Comparison of ENCODE assay signal across 26 cellular contexts in genomic region chr6:166270706-166271375, GRCh38. TPM values are rescaled to one million over a fixed set of nuclear protein-coding genes. Genes with fewer than 3 reads are reported as not detected.
DNase-seq lines count a peak whose midpoint lies in the region; ATAC-seq and TF ChIP-seq lines count a peak whose summit lies in the region.
"Had no signal": no experiment of that assay in that cellular context is flagged by ENCODE, and none has a peak within 500 bp of the region (broad histone marks: within the 10 kb centered on the region; RNA-seq: fewer than 3 reads in every experiment).

No MANE protein-coding gene starts in this region.

- H3K36me3 ChIP-seq in esophagus muscularis mucosa (no peaks in the 10 kb centered on the region), osteoblast (ENCODE audit: insufficient read depth, low read length) (no peaks in the 10 kb centered on the region), hepatocyte (replicated peaks; ENCODE audit: insufficient read depth, low read depth) (no peaks in the 10 kb centered on the region)
- H3K36me3 ChIP-seq: BLaER1 treated with 17β-estradiol and CSF1 and Interleukin-3, amounts not matched to agents 10 nM and 100 nM had no signal

- H3K27ac ChIP-seq in esophagus muscularis mucosa (replicated peaks in 1 of 4) (no peak overlapping the region), osteoblast (ENCODE audit: low read depth, low read length) (no peak overlapping the region), hepatocyte (no peak overlapping the region)
- H3K27ac ChIP-seq: BLaER1 treated with 17β-estradiol and CSF1 and Interleukin-3, amounts not matched to agents 10 nM and 100 nM; C4-2B had no signal

- TF ChIP-seq POLR2A in esophagus muscularis mucosa (IDR thresholded peaks at IDR 0.05; ENCODE audit: low read depth) = no peak

- no peak for TF ChIP-seq EP300 in esophagus muscularis mucosa (IDR thresholded peaks at IDR 0.05)

- H3K9me3 Mint-ChIP-seq in activated T-cell treated with anti-CD3 and anti-CD28 coated beads, Interleukin-2, amount 50 U/mL, for 72 hours = no peaks in the 10 kb centered on the region
- H3K9me3 Mint-ChIP-seq: CD4-positive, alpha-beta T cell; CD8-positive, alpha-beta T cell had no signal

- no peaks in the 10 kb centered on the region for H3K36me3 Mint-ChIP-seq in activated T-cell treated with anti-CD3 and anti-CD28 coated beads, Interleukin-2, amount 50 U/mL, for 72 hours (ENCODE audit: insufficient read depth in 2 of 2)
- H3K36me3 Mint-ChIP-seq: CD8-positive, alpha-beta T cell had no signal

- no peaks in the 10 kb centered on the region for H3K9me2 ChIP-seq in hepatocyte (replicated peaks; ENCODE audit: insufficient read depth)

- peaks cover 14% of the 10 kb centered on the region for H3K27me3 Mint-ChIP-seq in activated T-cell treated with anti-CD3 and anti-CD28 coated beads, Interleukin-2, amount 50 U/mL, for 72 hours (ENCODE audit: low read depth)

- H3K4me2 ChIP-seq in osteoblast (ENCODE audit: insufficient read depth, low read length) (no peak overlapping the region), hepatocyte (no peak overlapping the region)
- H3K4me2 ChIP-seq: BLaER1 treated with 17β-estradiol and CSF1 and Interleukin-3, amounts not matched to agents 10 nM and 100 nM had no signal

- WGBS in esophagus muscularis mucosa = 97% methylated on average over 7 of the region's 10 CpGs
- WGBS in hepatocyte (ENCODE audit: low lambda C conversion rate, missing lambda C conversion rate) = 87% methylated on average over 10 of the region's 10 CpGs

- intact Hi-C loops in esophagus muscularis mucosa (cut with DNase I) = no loop called here

- peaks cover 5% of the 10 kb centered on the region for H3K4me1 Mint-ChIP-seq in activated T-cell treated with anti-CD3 and anti-CD28 coated beads, Interleukin-2, amount 50 U/mL, for 72 hours (ENCODE audit: low read depth)

- H3K9me3 ChIP-seq in esophagus muscularis mucosa (no peaks in the 10 kb centered on the region), osteoblast (ENCODE audit: low read depth, low read length) (no peaks in the 10 kb centered on the region), hepatocyte (ENCODE audit: low read depth) (no peaks in the 10 kb centered on the region)
- H3K9me3 ChIP-seq: BLaER1 treated with 17β-estradiol and CSF1 and Interleukin-3, amounts not matched to agents 10 nM and 100 nM; Caco-2 had no signal

- no peak for ATAC-seq in activated T-cell treated with anti-CD3 and anti-CD28 coated beads, Interleukin-2, amount 50 U/mL, for 72 hours (replicated peaks in 1 of 2)
- ATAC-seq: CD8-positive, alpha-beta T cell; GM12878 had no signal

- TF ChIP-seq CTCF in esophagus muscularis mucosa (IDR thresholded peaks at IDR 0.05) = no peak
- no peak for TF ChIP-seq CTCF in osteoblast (IDR thresholded peaks at IDR 0.05; ENCODE audit: extremely low read depth, low read depth, low read length)
- no peak for TF ChIP-seq CTCF in hepatocyte (IDR thresholded peaks at IDR 0.05; ENCODE audit: poor library complexity)

- H3K27me3 ChIP-seq in esophagus muscularis mucosa (peaks cover 0 to 55% (median 2%) of the 10 kb centered on the region in 4 donors), osteoblast (ENCODE audit: insufficient read depth, low read length) (peaks cover 16% of the 10 kb centered on the region), hepatocyte (peaks cover 27% of the 10 kb centered on the region)
- H3K27me3 ChIP-seq: BLaER1 treated with 17β-estradiol and CSF1 and Interleukin-3, amounts not matched to agents 10 nM and 100 nM had no signal

- H3K27ac Mint-ChIP-seq in activated T-cell treated with anti-CD3 and anti-CD28 coated beads, Interleukin-2, amount 50 U/mL, for 72 hours = no peak overlapping the region
- H3K27ac Mint-ChIP-seq: CD4-positive, alpha-beta T cell; CD8-positive, alpha-beta T cell had no signal

- H3K4me3 ChIP-seq in esophagus muscularis mucosa = no peak overlapping the region
- H3K4me3 ChIP-seq in osteoblast (ENCODE audit: insufficient read depth, low read length) = no peak overlapping the region
- H3K4me3 ChIP-seq in hepatocyte = no peak overlapping the region
- H3K4me3 ChIP-seq: BLaER1 treated with 17β-estradiol and CSF1 and Interleukin-3, amounts not matched to agents 10 nM and 100 nM; GM12878 had no signal

- H3K4me1 ChIP-seq in esophagus muscularis mucosa (peaks cover 0 to 5% (median 4%) of the 10 kb centered on the region in 4 donors), osteoblast (ENCODE audit: insufficient read depth, low read length) (no peaks in the 10 kb centered on the region), hepatocyte (ENCODE audit: insufficient read depth) (no peaks in the 10 kb centered on the region)
- H3K4me1 ChIP-seq: BLaER1 treated with 17β-estradiol and CSF1 and Interleukin-3, amounts not matched to agents 10 nM and 100 nM; Caco-2 had no signal

- DNase-seq in esophagus muscularis mucosa (ENCODE audit: extremely low spot score) (peak; percentile 64), osteoblast (ENCODE audit: insufficient read length, low spot score, missing footprints) (peak; percentile 75), NCI-H345 treated with DMSO at 0.1 percent for 48 hours (lab: John Stamatoyannopoulos, UW; ENCODE audit: unreplicated experiment) (no peak), hepatocyte (ENCODE audit: low spot score) (no peak), NCI-H128 (lab: John Stamatoyannopoulos, UW; ENCODE audit: unreplicated experiment) (no peak)
- peak; percentile 10 for DNase-seq in stimulated activated CD8-positive, alpha-beta memory T cell treated with anti-CD3 and anti-CD28 coated beads, Interleukin-4, amount 100 ng/mL, for 48 hours
- DNase-seq in activated T-cell treated with anti-CD3 and anti-CD28 coated beads, Interleukin-2, amount 50 U/mL, for 72 hours = no peak
- DNase-seq: 8988T; ACHN; Caco-2; Calu3; CD4-positive, alpha-beta T cell; CD8-positive, alpha-beta T cell; DMS153; DMS53; DMS79; DND-41; EL; GDM1 had no signal

- no peak overlapping the region for H3K4me3 Mint-ChIP-seq in activated T-cell treated with anti-CD3 and anti-CD28 coated beads, Interleukin-2, amount 50 U/mL, for 72 hours
- H3K4me3 Mint-ChIP-seq: CD4-positive, alpha-beta T cell; CD8-positive, alpha-beta T cell had no signal

- H3K79me2 ChIP-seq in osteoblast (ENCODE audit: insufficient read depth, low read length) (no peaks in the 10 kb centered on the region), hepatocyte (no peaks in the 10 kb centered on the region)

- H2AFZ ChIP-seq in osteoblast (ENCODE audit: low read length) (no peak overlapping the region), hepatocyte (no peak overlapping the region)

- H4K20me1 ChIP-seq in osteoblast (ENCODE audit: insufficient read depth, low read length) (no peaks in the 10 kb centered on the region), hepatocyte (ENCODE audit: insufficient read depth, poor library complexity, severe bottlenecking) (no peaks in the 10 kb centered on the region)
- H4K20me1 ChIP-seq: BLaER1 treated with 17β-estradiol and CSF1 and Interleukin-3, amounts not matched to agents 10 nM and 100 nM had no signal

RNA-seq across cellular contexts. Expression of gene PRR18, which starts 37.4 kb away (rescaled TPM):
- total RNA-seq in esophagus muscularis mucosa (under 1 TPM in 1 of 4 donors, not detected in 3; 0.23 TPM), osteoblast (0.29 TPM in 1 of 2 replicates, not detected in the other), hepatocyte (0.77 and 1.0 TPM in 2 replicates)
- 0.77 and 1.5 TPM in 2 replicates for polyA plus RNA-seq in hepatocyte
- under 1 TPM in 1 of 2 donors, not detected in 1; 0.07 TPM for total RNA-seq in activated T-cell treated with anti-CD3 and anti-CD28 coated beads, Interleukin-2, amount 50 U/mL, for 72 hours
- total RNA-seq: CD4-positive, alpha-beta T cell; CD8-positive, alpha-beta T cell; Daoy; G401 had no signal
- polyA plus RNA-seq: AG04450, BJ had no signal

Comparison
In these comparisons a context has a peak if more than half of its experiments do, and no peak if none do; other contexts are left out.
1. DNase-seq: peak in esophagus muscularis mucosa (single experiment), osteoblast (single experiment) and stimulated activated CD8-positive, alpha-beta memory T cell treated with anti-CD3 and anti-CD28 coated beads, Interleukin-4, amount 100 ng/mL, for 48 hours (single experiment); none in NCI-H345 treated with DMSO at 0.1 percent for 48 hours (single experiment), hepatocyte (single experiment), NCI-H128 (single experiment) and activated T-cell treated with anti-CD3 and anti-CD28 coated beads, Interleukin-2, amount 50 U/mL, for 72 hours (0 of 2).